15 cellular contexts compared by ENCODE assay signal in genomic region chr1:234229676-234230075, GRCh38.
"Had no signal": no experiment of that assay in that cellular context is flagged by ENCODE, and none has a peak within 500 bp of the region (broad histone marks: within the 10 kb centered on the region; RNA-seq: fewer than 3 reads in every experiment).

No MANE protein-coding gene starts in this region.

- H3K4me3 ChIP-seq: SJSA1 had no signal

- H3K4me1 ChIP-seq: SJSA1 had no signal

- DNase-seq: activated CD4-positive, alpha-beta memory T cell treated with anti-CD3 and anti-CD28 coated beads for 36 hours; activated CD4-positive, alpha-beta T cell treated with anti-CD3 and anti-CD28 coated beads, Interleukin-2, amount 10 ng/mL, durations not matched to agents 7 days and 5 days; activated CD4-positive, CD25-positive, alpha-beta regulatory T cell treated with anti-CD3 and anti-CD28 coated beads, Interleukin-2, amount 50 U/mL, for 72 hours; activated CD8-positive, alpha-beta memory T cell treated with anti-CD3 and anti-CD28 coated beads for 24 hours; activated effector memory CD4-positive, alpha-beta T cell treated with anti-CD3 and anti-CD28 coated beads, Interleukin-2, amount 50 U/mL, for 16 hours; activated naive CD4-positive, alpha-beta T cell treated with Interleukin-2 at 50 U/mL for 16 hours; activated T-cell treated with anti-CD3 and anti-CD28 coated beads, Interleukin-2, amount 50 U/mL, for 4 hours; aorta; MM.1S; NCI-H1105; NCI-H1436; NCI-H1694 treated with DMSO at 0.1 percent for 48 hours; PC-3; SW 1271 had no signal

- H3K27ac ChIP-seq: SJSA1 had no signal

- H3K36me3 ChIP-seq: SJSA1 had no signal

- H3K9me3 ChIP-seq: SJSA1 had no signal
